Comparison of ENCODE assay signal across 9 cellular contexts in genomic region chr6:327538-328183, GRCh38. TPM values are rescaled to one million over a fixed set of nuclear protein-coding genes. Genes with fewer than 3 reads are reported as not detected.
DNase-seq lines count a peak whose midpoint lies in the region; ATAC-seq and TF ChIP-seq lines count a peak whose summit lies in the region.
"Had no signal": no experiment of that assay in that cellular context is flagged by ENCODE, and none has a peak within 500 bp of the region (broad histone marks: within the 10 kb centered on the region; RNA-seq: fewer than 3 reads in every experiment).

No MANE protein-coding gene starts in this region.

- H3K4me3 Mint-ChIP-seq in dendritic cell treated with granulocyte-macrophage colony-stimulating factor and Interleukin-4, amounts not matched to agents 40 ng/mL and 50 ng/mL, for 4 days = peak overlapping the region; percentile 24
- no peak overlapping the region for H3K4me3 Mint-ChIP-seq in activated CD4-positive, alpha-beta memory T cell treated with anti-CD3 and anti-CD28 coated beads, Interleukin-2, amount 10 ng/mL, durations not matched to agents 7 days and 5 days

- no peaks in the 10 kb centered on the region for H3K9me3 ChIP-seq in osteoblast (ENCODE audit: low read depth, low read length)
- H3K9me3 ChIP-seq: colonic mucosa had no signal

- peaks cover 17% of the 10 kb centered on the region for H3K4me1 Mint-ChIP-seq in dendritic cell treated with granulocyte-macrophage colony-stimulating factor and Interleukin-4, amounts not matched to agents 40 ng/mL and 50 ng/mL, for 4 days (ENCODE audit: low read depth)
- no peaks in the 10 kb centered on the region for H3K4me1 Mint-ChIP-seq in activated CD4-positive, alpha-beta memory T cell treated with anti-CD3 and anti-CD28 coated beads, Interleukin-2, amount 10 ng/mL, durations not matched to agents 7 days and 5 days

- peaks cover 2% of the 10 kb centered on the region for H3K27me3 Mint-ChIP-seq in dendritic cell treated with granulocyte-macrophage colony-stimulating factor and Interleukin-4, amounts not matched to agents 40 ng/mL and 50 ng/mL, for 4 days
- H3K27me3 Mint-ChIP-seq in activated CD4-positive, alpha-beta memory T cell treated with anti-CD3 and anti-CD28 coated beads, Interleukin-2, amount 10 ng/mL, durations not matched to agents 7 days and 5 days = no peaks in the 10 kb centered on the region

- CTCF ChIA-PET in activated CD4-positive, alpha-beta memory T cell treated with anti-CD3 and anti-CD28 coated beads, Interleukin-2, amount 10 ng/mL, durations not matched to agents 7 days and 5 days (lab: Charles Lee) = interaction anchor here (1.0 to 1.2 kb wide), 2 partner anchors 15 to 138 kb away, joined by 3 read pairs; no protein-coding TSS in a partner anchor

- H3K27me3 ChIP-seq in osteoblast (ENCODE audit: insufficient read depth, low read length) = no peaks in the 10 kb centered on the region
- H3K27me3 ChIP-seq: colonic mucosa had no signal

- peaks cover 8% of the 10 kb centered on the region for H4K20me1 ChIP-seq in osteoblast (ENCODE audit: insufficient read depth, low read length)

- peak; percentile 3 for DNase-seq in ELR (ENCODE audit: low read depth)
- DNase-seq in osteoblast (ENCODE audit: insufficient read length, low spot score, missing footprints) = peak; percentile 73
- no peak for DNase-seq in NCI-H510A treated with DMSO at 0.1 percent for 48 hours (lab: John Stamatoyannopoulos, UW)
- no peak for DNase-seq in activated CD4-positive, alpha-beta memory T cell treated with anti-CD3 and anti-CD28 coated beads, Interleukin-2, amount 10 ng/mL, durations not matched to agents 7 days and 5 days
- no peak for DNase-seq in UCSD-AML1 (lab: John Stamatoyannopoulos, UW; ENCODE audit: unreplicated experiment)

- H3K27ac ChIP-seq in osteoblast (ENCODE audit: low read depth, low read length) = peak overlapping the region; percentile 36
- H3K27ac ChIP-seq: colonic mucosa had no signal

- H2AFZ ChIP-seq in osteoblast (ENCODE audit: low read length) = peak overlapping the region; percentile 7

- no peak for TF ChIP-seq CTCF in osteoblast (IDR thresholded peaks at IDR 0.05; ENCODE audit: extremely low read depth, low read depth, low read length)

- peak overlapping the region; percentile 63 for H3K4me2 ChIP-seq in osteoblast (ENCODE audit: insufficient read depth, low read length)

- POLR2A ChIA-PET in activated CD4-positive, alpha-beta memory T cell treated with anti-CD3 and anti-CD28 coated beads, Interleukin-2, amount 10 ng/mL, durations not matched to agents 7 days and 5 days (lab: Charles Lee) = interaction anchor here (1.0 to 2.1 kb wide), 9 partner anchors 8 to 365 kb away, joined by 3 to 13 read pairs (median 4); partner anchors contain the start of genes DUSP22 and IRF4

- H3K79me2 ChIP-seq in osteoblast (ENCODE audit: insufficient read depth, low read length) = no peaks in the 10 kb centered on the region

- H3K36me3 Mint-ChIP-seq in dendritic cell treated with granulocyte-macrophage colony-stimulating factor and Interleukin-4, amounts not matched to agents 40 ng/mL and 50 ng/mL, for 4 days (ENCODE audit: low read depth) = peaks cover 38% of the 10 kb centered on the region
- H3K36me3 Mint-ChIP-seq in activated CD4-positive, alpha-beta memory T cell treated with anti-CD3 and anti-CD28 coated beads, Interleukin-2, amount 10 ng/mL, durations not matched to agents 7 days and 5 days (ENCODE audit: low read depth) = no peaks in the 10 kb centered on the region

- no peaks in the 10 kb centered on the region for H3K9me3 Mint-ChIP-seq in dendritic cell treated with granulocyte-macrophage colony-stimulating factor and Interleukin-4, amounts not matched to agents 40 ng/mL and 50 ng/mL, for 4 days
- no peaks in the 10 kb centered on the region for H3K9me3 Mint-ChIP-seq in activated CD4-positive, alpha-beta memory T cell treated with anti-CD3 and anti-CD28 coated beads, Interleukin-2, amount 10 ng/mL, durations not matched to agents 7 days and 5 days

- H3K27ac Mint-ChIP-seq in dendritic cell treated with granulocyte-macrophage colony-stimulating factor and Interleukin-4, amounts not matched to agents 40 ng/mL and 50 ng/mL, for 4 days = no peak overlapping the region
- H3K27ac Mint-ChIP-seq in activated CD4-positive, alpha-beta memory T cell treated with anti-CD3 and anti-CD28 coated beads, Interleukin-2, amount 10 ng/mL, durations not matched to agents 7 days and 5 days = no peak overlapping the region

- H3K36me3 ChIP-seq in osteoblast (ENCODE audit: insufficient read depth, low read length) = no peaks in the 10 kb centered on the region
- H3K36me3 ChIP-seq: colonic mucosa had no signal

- peak; percentile 0 for ATAC-seq in HG03135 (IDR thresholded peaks at IDR 0.05; ENCODE audit: unreplicated experiment)
- ATAC-seq in HG03457 (IDR thresholded peaks at IDR 0.05; ENCODE audit: unreplicated experiment) = no peak

- intact Hi-C loops in dendritic cell treated with granulocyte-macrophage colony-stimulating factor and Interleukin-4, amounts not matched to agents 40 ng/mL and 50 ng/mL, for 4 days (cut with micrococcal nuclease) = no loop called here

- peaks cover 19% of the 10 kb centered on the region for H3K4me1 ChIP-seq in osteoblast (ENCODE audit: insufficient read depth, low read length)
- H3K4me1 ChIP-seq: colonic mucosa had no signal

- H3K4me3 ChIP-seq in osteoblast (ENCODE audit: insufficient read depth, low read length) = peak overlapping the region; percentile 39
- H3K4me3 ChIP-seq: colonic mucosa had no signal

RNA-seq across cellular contexts. Expression of gene DUSP22, which starts 35.4 kb away (rescaled TPM):
- total RNA-seq in osteoblast = 18.1 and 25.6 TPM in 2 replicates
- 10 to 100 TPM; 36.3 to 41.5 TPM for total RNA-seq in activated CD4-positive, alpha-beta memory T cell treated with anti-CD3 and anti-CD28 coated beads, Interleukin-2, amount 10 ng/mL, durations not matched to agents 7 days and 5 days

Comparison
In these comparisons a context has a peak if more than half of its experiments do, and no peak if none do; other contexts are left out.
1. DNase-seq: peak in ELR (single experiment) and osteoblast (single experiment); none in NCI-H510A treated with DMSO at 0.1 percent for 48 hours (single experiment), activated CD4-positive, alpha-beta memory T cell treated with anti-CD3 and anti-CD28 coated beads, Interleukin-2, amount 10 ng/mL, durations not matched to agents 7 days and 5 days (single experiment) and UCSD-AML1 (single experiment).